24 cellular contexts compared by ENCODE assay signal in genomic region chr1:54354899-54355298, GRCh38. TPM values are rescaled to one million over a fixed set of nuclear protein-coding genes. Genes with fewer than 3 reads are reported as not detected.
DNase-seq lines count a peak whose midpoint lies in the region; ATAC-seq and TF ChIP-seq lines count a peak whose summit lies in the region.
"Had no signal": no experiment of that assay in that cellular context is flagged by ENCODE, and none has a peak within 500 bp of the region (broad histone marks: within the 10 kb centered on the region; RNA-seq: fewer than 3 reads in every experiment).

No MANE protein-coding gene starts in this region.

- H3K27me3 ChIP-seq in testis = no peaks in the 10 kb centered on the region
- H3K27me3 ChIP-seq: tibial nerve had no signal

- TF ChIP-seq CTCF in mesothelial cell of epicardium (IDR thresholded peaks at IDR 0.05; ENCODE audit: unreplicated experiment) (no peak), testis (IDR thresholded peaks at IDR 0.05) (no peak)

- peaks cover 43% of the 10 kb centered on the region for H3K4me1 ChIP-seq in testis
- H3K4me1 ChIP-seq: A549 had no signal

- DNase-seq in activated naive CD8-positive, alpha-beta T cell treated with anti-CD3 and anti-CD28 coated beads, Interleukin-2, amount 50 U/mL, for 24 hours = no peak
- DNase-seq in central memory CD8-positive, alpha-beta T cell (ENCODE audit: low spot score in 2 of 2) = no peak
- no peak for DNase-seq in mesothelial cell of epicardium (ENCODE audit: low spot score in 2 of 2, unreplicated experiment in 2 of 2)
- peak; percentile 76 for DNase-seq in testis
- DNase-seq in NCI-H1092 (lab: John Stamatoyannopoulos, UW) = no peak
- DNase-seq in DMS79 treated with DMSO at 0.1 percent for 48 hours (lab: John Stamatoyannopoulos, UW) = no peak
- DNase-seq in kidney glomerular epithelial cell (lab: John Stamatoyannopoulos, UW) = no peak
- DNase-seq: activated CD4-positive, CD25-positive, alpha-beta regulatory T cell; caudate nucleus; DMS53; effector memory CD4-positive, alpha-beta T cell; mammary epithelial cell; naive B cell; NCI-H2081 treated with DMSO at 0.1 percent for 48 hours; NCI-H510A treated with DMSO at 0.1 percent for 48 hours; SHP77; stimulated activated CD4-positive, alpha-beta T cell treated with anti-CD3 and anti-CD28 coated beads, Interleukin-12 subunit alpha, Interleukin-12 subunit beta, amount 100 ng/mL, for 4 hours; T-helper 2 cell had no signal

- TF ChIP-seq POLR2A in testis (IDR thresholded peaks at IDR 0.05) = no peak

- 41 to 61% methylated on average over 6 of the region's 6 CpGs for WGBS in testis, 2 donors

- H3K27ac Mint-ChIP-seq in activated naive CD8-positive, alpha-beta T cell = peak overlapping the region; percentile 46
- no peak overlapping the region for H3K27ac Mint-ChIP-seq in activated naive CD8-positive, alpha-beta T cell treated with anti-CD3 and anti-CD28 coated beads, Interleukin-2, amount 50 U/mL, for 24 hours
- H3K27ac Mint-ChIP-seq in central memory CD8-positive, alpha-beta T cell (ENCODE audit: low read depth) = peak overlapping the region; percentile 59
- peak overlapping the region; percentile 95 for H3K27ac Mint-ChIP-seq in mesothelial cell of epicardium
- H3K27ac Mint-ChIP-seq: activated T-helper 17 cell treated with anti-CD3 and anti-CD28 coated beads, Interleukin-2, amount 50 U/mL, for 72 hours had no signal

- H3K4me3 ChIP-seq in testis = no peak overlapping the region
- H3K4me3 ChIP-seq: A549, tibial nerve had no signal

- H3K4me1 Mint-ChIP-seq in activated naive CD8-positive, alpha-beta T cell (ENCODE audit: low read depth) = peaks cover 83% of the 10 kb centered on the region
- H3K4me1 Mint-ChIP-seq in activated naive CD8-positive, alpha-beta T cell treated with anti-CD3 and anti-CD28 coated beads, Interleukin-2, amount 50 U/mL, for 24 hours = peaks cover 69% of the 10 kb centered on the region
- peaks cover 61% of the 10 kb centered on the region for H3K4me1 Mint-ChIP-seq in central memory CD8-positive, alpha-beta T cell
- H3K4me1 Mint-ChIP-seq in mesothelial cell of epicardium = peaks cover 79% of the 10 kb centered on the region

- no peaks in the 10 kb centered on the region for H3K9me3 ChIP-seq in testis
- H3K9me3 ChIP-seq: A549, tibial nerve had no signal

- H3K36me3 Mint-ChIP-seq in activated naive CD8-positive, alpha-beta T cell = peaks cover 3% of the 10 kb centered on the region
- peaks cover 7% of the 10 kb centered on the region for H3K36me3 Mint-ChIP-seq in activated naive CD8-positive, alpha-beta T cell treated with anti-CD3 and anti-CD28 coated beads, Interleukin-2, amount 50 U/mL, for 24 hours (ENCODE audit: low read depth)
- no peaks in the 10 kb centered on the region for H3K36me3 Mint-ChIP-seq in central memory CD8-positive, alpha-beta T cell (ENCODE audit: insufficient read depth)
- peaks cover 10% of the 10 kb centered on the region for H3K36me3 Mint-ChIP-seq in mesothelial cell of epicardium
- H3K36me3 Mint-ChIP-seq: naive B cell had no signal

- intact Hi-C loops in testis (cut with DNase I; ENCODE audit: low total_unique reads) = no loop called here

- H3K4me3 Mint-ChIP-seq in activated naive CD8-positive, alpha-beta T cell = peak overlapping the region; percentile 75
- no peak overlapping the region for H3K4me3 Mint-ChIP-seq in activated naive CD8-positive, alpha-beta T cell treated with anti-CD3 and anti-CD28 coated beads, Interleukin-2, amount 50 U/mL, for 24 hours
- no peak overlapping the region for H3K4me3 Mint-ChIP-seq in central memory CD8-positive, alpha-beta T cell
- no peak overlapping the region for H3K4me3 Mint-ChIP-seq in mesothelial cell of epicardium

- H3K27ac ChIP-seq in testis = peak overlapping the region; percentile 18 to 32
- H3K27ac ChIP-seq: A549, C4-2B, tibial nerve had no signal

- ATAC-seq in activated naive CD8-positive, alpha-beta T cell treated with anti-CD3 and anti-CD28 coated beads, Interleukin-2, amount 50 U/mL, for 24 hours = no peak
- ATAC-seq in central memory CD8-positive, alpha-beta T cell (replicated peaks; ENCODE audit: extremely low read depth, poor library complexity, severe bottlenecking) = no peak
- ATAC-seq: A549; activated T-helper 17 cell treated with anti-CD3 and anti-CD28 coated beads, Interleukin-2, amount 50 U/mL, for 72 hours had no signal

- no peaks in the 10 kb centered on the region for H3K36me3 ChIP-seq in testis (ENCODE audit: low read depth, missing control alignments)
- H3K36me3 ChIP-seq: tibial nerve had no signal

- no peaks in the 10 kb centered on the region for H3K27me3 Mint-ChIP-seq in activated naive CD8-positive, alpha-beta T cell
- H3K27me3 Mint-ChIP-seq in activated naive CD8-positive, alpha-beta T cell treated with anti-CD3 and anti-CD28 coated beads, Interleukin-2, amount 50 U/mL, for 24 hours = no peaks in the 10 kb centered on the region
- H3K27me3 Mint-ChIP-seq in central memory CD8-positive, alpha-beta T cell = no peaks in the 10 kb centered on the region
- H3K27me3 Mint-ChIP-seq in mesothelial cell of epicardium (ENCODE audit: low read depth) = no peaks in the 10 kb centered on the region
- H3K27me3 Mint-ChIP-seq: activated T-helper 17 cell treated with anti-CD3 and anti-CD28 coated beads, Interleukin-2, amount 50 U/mL, for 72 hours; naive B cell had no signal

- no peaks in the 10 kb centered on the region for H3K9me3 Mint-ChIP-seq in activated naive CD8-positive, alpha-beta T cell (ENCODE audit: low read depth)
- H3K9me3 Mint-ChIP-seq in activated naive CD8-positive, alpha-beta T cell treated with anti-CD3 and anti-CD28 coated beads, Interleukin-2, amount 50 U/mL, for 24 hours = no peaks in the 10 kb centered on the region
- no peaks in the 10 kb centered on the region for H3K9me3 Mint-ChIP-seq in central memory CD8-positive, alpha-beta T cell
- no peaks in the 10 kb centered on the region for H3K9me3 Mint-ChIP-seq in mesothelial cell of epicardium
- H3K9me3 Mint-ChIP-seq: activated T-helper 17 cell treated with anti-CD3 and anti-CD28 coated beads, Interleukin-2, amount 50 U/mL, for 72 hours; IgD-negative memory B cell; naive B cell had no signal

RNA-seq across cellular contexts. Expression of gene SSBP3, which starts 51.3 kb away (rescaled TPM):
- 171 to 188 TPM (median 172 TPM) in 3 replicates for total RNA-seq in mesothelial cell of epicardium
- 10 to 100 TPM; 91.6 to 99.0 TPM for total RNA-seq in testis
- 88.8 TPM for polyA plus RNA-seq in testis (ENCODE audit: insufficient read depth, low read depth, low replicate concordance)
